Comparison of ENCODE assay signal across 8 cellular contexts in genomic region chr17:28357061-28357900, GRCh38. TPM values are rescaled to one million over a fixed set of nuclear protein-coding genes. Genes with fewer than 3 reads are reported as not detected.
DNase-seq lines count a peak whose midpoint lies in the region; ATAC-seq and TF ChIP-seq lines count a peak whose summit lies in the region.

Gene POLDIP2 (minus strand): TSS chr17:28357527. CDS start chr17:28357448, 79 bp downstream.

- peak within 1 kb of the TSS; percentile 70 to 84 (median 74) for H3K27ac Mint-ChIP-seq in nephron

- H3K36me3 Mint-ChIP-seq in nephron (ENCODE audit: low read depth) = peaks cover 51% of the 10 kb centered on the region

- ATAC-seq in stimulated activated naive CD8-positive, alpha-beta T cell treated with anti-CD3 and anti-CD28 coated beads, Interleukin-15, Interleukin-2, amounts not matched to agents 100 U/mL and 50 U/mL, for 24 hours = peak; percentile 100

- peak; percentile 80 for TF ChIP-seq POLR2A in Raji (IDR thresholded peaks at IDR 0.05; ENCODE audit: insufficient read depth, low read depth, low read length)

- TF ChIP-seq CTCF in nephron (IDR thresholded peaks at IDR 0.05; ENCODE audit: unreplicated experiment in 3 of 3) = no peak

- DNase-seq in EL (peak; percentile 94), H4 (ENCODE audit: low spot score) (peak; percentile 90), LoVo (ENCODE audit: low spot score) (peak; percentile 96), fibroblast of peridontal ligament (ENCODE audit: extremely low read depth) (peak; percentile 91)
- peak; percentile 95 for DNase-seq in activated T-helper 9 cell treated with anti-CD3 and anti-CD28 coated beads, Interleukin-2, amount 50 U/mL, for 16 hours (ENCODE audit: low read depth)
- peak; percentile 97 for DNase-seq in stimulated activated naive CD8-positive, alpha-beta T cell treated with anti-CD3 and anti-CD28 coated beads, Interleukin-15, Interleukin-2, amounts not matched to agents 100 U/mL and 50 U/mL, for 24 hours

- no peaks in the 10 kb centered on the region for H3K27me3 Mint-ChIP-seq in nephron (ENCODE audit: low read depth)

- peaks cover 25% of the 10 kb centered on the region for H3K4me1 Mint-ChIP-seq in nephron

- H3K4me3 Mint-ChIP-seq in nephron = peak within 1 kb of the TSS; percentile 92 to 97 (median 93)

- no peaks in the 10 kb centered on the region for H3K9me3 Mint-ChIP-seq in nephron

RNA-seq across cellular contexts. Expression of gene POLDIP2, which starts in this region (rescaled TPM):
- 108 and 110 TPM in 2 replicates for total RNA-seq in H4 (2014; rRNA removed; shearing (Covaris generic))

Comparison
In these comparisons a context has a peak if more than half of its experiments do, and no peak if none do; other contexts are left out.
1. Peak in every context shown above with its lines: DNase-seq and ATAC-seq.